Comparison of ENCODE assay signal across 12 cellular contexts in the genomic region with DNA sequence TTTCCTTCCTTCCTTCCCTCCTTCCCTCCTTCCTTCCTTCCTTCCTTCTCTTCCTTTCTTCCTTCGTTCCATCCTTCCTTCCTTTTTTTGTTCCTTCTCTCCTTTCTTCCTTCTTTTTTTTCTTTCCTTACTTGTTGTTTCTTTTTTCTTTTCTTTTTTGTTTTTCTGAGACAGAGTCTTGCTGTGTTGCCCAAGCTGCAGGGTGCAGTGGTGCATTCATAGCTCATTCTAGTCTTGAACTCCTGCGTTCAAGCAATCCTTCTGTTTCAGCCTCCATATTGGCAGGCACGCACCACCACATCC. TPM values are rescaled to one million over a fixed set of nuclear protein-coding genes. Genes with fewer than 3 reads are reported as not detected.
DNase-seq lines count a peak whose midpoint lies in the region; ATAC-seq and TF ChIP-seq lines count a peak whose summit lies in the region.
"Had no signal": no experiment of that assay in that cellular context is flagged by ENCODE, and none has a peak within 500 bp of the region (broad histone marks: within the 10 kb centered on the region; RNA-seq: fewer than 3 reads in every experiment).

No MANE protein-coding gene starts in this region.

- no peak for DNase-seq in Calu3
- DNase-seq in activated CD8-positive, alpha-beta T cell treated with anti-CD3 and anti-CD28 coated beads for 36 hours, result no peak
- no peak for DNase-seq in memory B cell (ENCODE audit: low spot score in 2 of 2)
- no peak for DNase-seq in stimulated activated CD8-positive, alpha-beta memory T cell treated with anti-CD3 and anti-CD28 coated beads, Interleukin-4, amount 100 ng/mL, for 48 hours
- no peak for DNase-seq in SKM-1 (lab: John Stamatoyannopoulos, UW; ENCODE audit: unreplicated experiment)
- no peak for DNase-seq in amniotic stem cell (lab: John Stamatoyannopoulos, UW)

- H3K27ac Mint-ChIP-seq in Calu3 (ENCODE audit: unreplicated experiment), result peak overlapping the region; percentile 35
- peak overlapping the region; percentile 75 for H3K27ac Mint-ChIP-seq in activated CD8-positive, alpha-beta T cell treated with anti-CD3 and anti-CD28 coated beads for 36 hours
- no peak overlapping the region for H3K27ac Mint-ChIP-seq in memory B cell

- H3K9me3 Mint-ChIP-seq in Calu3 (ENCODE audit: low read depth, unreplicated experiment) (peaks cover 3% of the 10 kb centered on the region), memory B cell (peaks cover 2% of the 10 kb centered on the region)
- H3K9me3 Mint-ChIP-seq in activated CD8-positive, alpha-beta T cell treated with anti-CD3 and anti-CD28 coated beads for 36 hours, result peaks cover 2% of the 10 kb centered on the region

- H3K4me1 Mint-ChIP-seq in Calu3 (ENCODE audit: low read depth, unreplicated experiment), result peaks cover 8% of the 10 kb centered on the region
- H3K4me1 Mint-ChIP-seq in activated CD8-positive, alpha-beta T cell treated with anti-CD3 and anti-CD28 coated beads for 36 hours (ENCODE audit: low read depth), result peaks cover 20% of the 10 kb centered on the region
- H3K4me1 Mint-ChIP-seq in memory B cell, result peaks cover 9% of the 10 kb centered on the region

- no peak for TF ChIP-seq CTCF in 22Rv1 (IDR thresholded peaks at IDR 0.05)
- no peak for TF ChIP-seq CTCF in Calu3 (IDR thresholded peaks at IDR 0.05; ENCODE audit: unreplicated experiment)
- no peak for TF ChIP-seq CTCF in activated CD8-positive, alpha-beta T cell treated with anti-CD3 and anti-CD28 coated beads for 36 hours (IDR thresholded peaks at IDR 0.05)

- CTCF ChIA-PET in Calu3 (lab: Charles Lee), result interaction anchor here (1.0 kb wide), 1 partner anchor 138 kb away, joined by 3 read pairs; no protein-coding TSS in a partner anchor
- CTCF ChIA-PET in activated CD8-positive, alpha-beta T cell treated with anti-CD3 and anti-CD28 coated beads for 36 hours (lab: Charles Lee), result interaction anchor here (0.9 to 2.6 kb wide), 4 partner anchors 10 to 216 kb away, joined by 3 to 9 read pairs (median 4); a partner anchor contains a TSS

- intact Hi-C loops in Calu3 (cut with micrococcal nuclease; ENCODE audit: unreplicated experiment), result no loop called here
- intact Hi-C loops in activated CD8-positive, alpha-beta T cell treated with anti-CD3 and anti-CD28 coated beads for 36 hours (cut with micrococcal nuclease), result no loop called here

- H3K4me3 Mint-ChIP-seq in Calu3 (ENCODE audit: low read depth, unreplicated experiment) (peak overlapping the region; percentile 69), memory B cell (peak overlapping the region; percentile 66)
- H3K4me3 Mint-ChIP-seq in activated CD8-positive, alpha-beta T cell treated with anti-CD3 and anti-CD28 coated beads for 36 hours, result peak overlapping the region; percentile 39

- H3K36me3 Mint-ChIP-seq in Calu3 (ENCODE audit: insufficient read depth, unreplicated experiment), result peaks cover 12% of the 10 kb centered on the region
- peaks cover 2% of the 10 kb centered on the region for H3K36me3 Mint-ChIP-seq in activated CD8-positive, alpha-beta T cell treated with anti-CD3 and anti-CD28 coated beads for 36 hours (ENCODE audit: low read depth)
- no peaks in the 10 kb centered on the region for H3K36me3 Mint-ChIP-seq in memory B cell

- peak overlapping the region; percentile 93 for H3K27ac ChIP-seq in 22Rv1
- H3K27ac ChIP-seq: SK-N-MC had no signal

- POLR2A ChIA-PET in activated CD8-positive, alpha-beta T cell treated with anti-CD3 and anti-CD28 coated beads for 36 hours (lab: Charles Lee), result interaction anchor here (1.2 to 4.3 kb wide), 5 partner anchors 11 to 228 kb away, joined by 3 to 19 read pairs (median 3); a partner anchor contains a TSS

- BruUV-seq in Calu3 (replicated peaks; lab: Mats Ljungman, UMichigan), result no TSS peak

- H3K27me3 Mint-ChIP-seq in Calu3 (ENCODE audit: unreplicated experiment) (no peaks in the 10 kb centered on the region), memory B cell (no peaks in the 10 kb centered on the region)
- H3K27me3 Mint-ChIP-seq in activated CD8-positive, alpha-beta T cell treated with anti-CD3 and anti-CD28 coated beads for 36 hours, result no peaks in the 10 kb centered on the region

- ATAC-seq in activated CD8-positive, alpha-beta T cell treated with anti-CD3 and anti-CD28 coated beads for 36 hours, result no peak
- ATAC-seq in memory B cell (ENCODE audit: low read depth) (no peak), HG02852 (IDR thresholded peaks at IDR 0.05; ENCODE audit: unreplicated experiment) (no peak)

RNA-seq across cellular contexts. Expression of a gene that starts 5.5 kb away (rescaled TPM):
- total RNA-seq in Calu3 (2022), result 1,011 and 1,166 TPM in 2 replicates
- total RNA-seq in activated CD8-positive, alpha-beta T cell treated with anti-CD3 and anti-CD28 coated beads for 36 hours, result 1,000 to 10,000 TPM; 3,533 to 3,625 TPM

RNA-seq across cellular contexts. Expression of a gene that starts 16.8 kb away (rescaled TPM):
- total RNA-seq in Calu3 (2022), result 29.3 and 35.7 TPM in 2 replicates
- total RNA-seq in activated CD8-positive, alpha-beta T cell treated with anti-CD3 and anti-CD28 coated beads for 36 hours, result 10 to 100 TPM; 22.2 TPM

RNA-seq across cellular contexts. Expression of a gene that starts 19.9 kb away (rescaled TPM):
- 46.3 and 50.9 TPM in 2 replicates for total RNA-seq in Calu3 (2022)
- total RNA-seq in activated CD8-positive, alpha-beta T cell treated with anti-CD3 and anti-CD28 coated beads for 36 hours, result 10 to 100 TPM; 27.2 to 27.5 TPM

RNA-seq across cellular contexts. Expression of a gene that starts 57.9 kb away (rescaled TPM):
- not detected in 2 replicates for total RNA-seq in Calu3 (2022)
- total RNA-seq in activated CD8-positive, alpha-beta T cell treated with anti-CD3 and anti-CD28 coated beads for 36 hours, result not detected
- total RNA-seq: dermis blood vessel endothelial cell, M059J, renal cortical epithelial cell had no signal
